Comparison of ENCODE assay signal across 10 cellular contexts in the genomic region with DNA sequence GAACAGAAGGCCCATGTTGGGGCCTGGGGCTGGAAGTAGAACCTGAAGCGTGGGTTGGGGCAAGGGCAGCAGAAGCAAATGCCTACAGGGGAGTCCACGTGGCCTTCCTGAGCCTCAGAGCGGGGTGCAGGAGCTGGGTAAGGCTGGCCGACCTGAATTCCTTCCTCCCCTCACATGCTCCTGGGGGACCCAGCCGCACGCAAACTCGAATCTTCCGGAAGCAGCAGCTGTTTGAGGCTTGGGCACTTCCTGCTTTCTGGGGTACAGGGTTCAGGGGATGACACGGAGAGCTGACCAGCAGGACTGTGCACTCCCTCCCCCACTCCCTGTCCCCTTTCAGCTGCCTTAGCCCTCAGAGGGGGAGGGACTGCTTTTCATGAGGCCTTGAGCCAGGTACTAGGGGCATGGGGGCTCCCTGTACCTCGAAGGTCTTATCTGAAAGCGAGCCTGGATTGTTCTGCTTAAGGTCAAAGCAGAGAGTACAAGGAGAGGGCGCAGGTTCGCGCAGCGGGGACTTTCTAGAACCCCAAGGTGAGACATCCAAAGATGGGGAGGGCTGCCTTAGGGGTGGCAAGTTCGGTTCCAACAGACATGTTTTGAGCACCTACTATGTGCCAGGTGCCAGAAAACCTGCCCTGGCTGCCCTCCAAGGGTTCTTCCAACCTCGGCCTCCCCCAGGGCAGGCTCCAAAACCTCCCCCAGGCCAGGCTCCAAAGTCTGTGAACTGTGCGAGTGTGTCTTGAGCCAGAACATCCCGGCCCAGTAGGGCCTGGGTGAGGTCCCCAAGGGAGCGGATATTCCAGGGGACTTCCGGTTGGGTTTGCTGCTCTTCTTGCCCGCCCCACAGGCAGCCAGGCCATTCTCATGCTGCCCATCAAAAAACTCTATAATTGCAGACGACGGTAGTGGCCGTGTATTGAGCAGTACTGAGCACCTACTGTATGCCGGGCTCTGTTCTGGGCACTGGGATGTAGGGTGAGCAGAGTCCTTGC. TPM values are rescaled to one million over a fixed set of nuclear protein-coding genes. Genes with fewer than 3 reads are reported as not detected.
DNase-seq lines count a peak whose midpoint lies in the region; ATAC-seq and TF ChIP-seq lines count a peak whose summit lies in the region.
"Had no signal": no experiment of that assay in that cellular context is flagged by ENCODE, and none has a peak within 500 bp of the region (broad histone marks: within the 10 kb centered on the region; RNA-seq: fewer than 3 reads in every experiment).

No MANE protein-coding gene starts in this region.

- peaks cover 5% of the 10 kb centered on the region for H3K36me3 Mint-ChIP-seq in IgD-negative memory B cell
- peaks cover 27 to 36% of the 10 kb centered on the region in 2 donors for H3K36me3 Mint-ChIP-seq in naive B cell

- TF ChIP-seq CTCF in adrenal gland (IDR thresholded peaks at IDR 0.05), result no peak
- TF ChIP-seq CTCF in foreskin fibroblast (IDR thresholded peaks at IDR 0.05; ENCODE audit: low read depth, low read length), result no peak

- H3K4me3 ChIP-seq in adrenal gland (no peak overlapping the region), foreskin fibroblast (ENCODE audit: low read depth in 1 of 2, low read length in 2 of 2) (no peak overlapping the region)

- H3K4me1 Mint-ChIP-seq in IgD-negative memory B cell, result peaks cover 35 to 38% (median 37%) of the 10 kb centered on the region in 3 donors
- peaks cover 54 to 60% (median 60%) of the 10 kb centered on the region in 3 donors for H3K4me1 Mint-ChIP-seq in naive B cell
- H3K4me1 Mint-ChIP-seq: endodermal cell had no signal

- no peak for TF ChIP-seq POLR2A in adrenal gland (IDR thresholded peaks at IDR 0.05)

- H3K36me3 ChIP-seq in adrenal gland (replicated peaks in 1 of 2), result no peaks in the 10 kb centered on the region

- peak overlapping the region; percentile 81 to 92 (median 88) for H3K4me3 Mint-ChIP-seq in IgD-negative memory B cell
- peak overlapping the region; percentile 70 to 92 (median 87) for H3K4me3 Mint-ChIP-seq in naive B cell
- H3K4me3 Mint-ChIP-seq: endodermal cell had no signal

- H3K27me3 Mint-ChIP-seq in IgD-negative memory B cell (no peaks in the 10 kb centered on the region), naive B cell (no peaks in the 10 kb centered on the region)

- H3K27ac Mint-ChIP-seq in IgD-negative memory B cell, result peak overlapping the region; percentile 85 to 96 (median 93)
- peak overlapping the region; percentile 74 to 99 (median 92) for H3K27ac Mint-ChIP-seq in naive B cell
- H3K27ac Mint-ChIP-seq: endodermal cell had no signal

- H3K4me1 ChIP-seq in adrenal gland (replicated peaks in 1 of 2), result no peaks in the 10 kb centered on the region

- peak overlapping the region in 4 of 5 donors; percentile 50 to 91 (median 59) for H3K27ac ChIP-seq in adrenal gland

- H3K27me3 ChIP-seq in adrenal gland, result no peaks in the 10 kb centered on the region

- intact Hi-C loops in adrenal gland (cut with DNase I), result loop anchor here in 1 of 2 donors (10.0 kb wide), 1 partner anchor 308 kb away; no protein-coding TSS in a partner anchor

- DNase-seq in GDM1 (lab: John Stamatoyannopoulos, UW), result peak; percentile 62
- DNase-seq in adrenal gland, result peak in 6 of 7 donors; percentile 26 to 58 (median 50)
- peak; percentile 33 for DNase-seq in naive B cell
- DNase-seq in NCI-H2171 treated with DMSO at 0.1 percent for 48 hours (lab: John Stamatoyannopoulos, UW), result no peak
- DNase-seq in kidney glomerular epithelial cell (lab: John Stamatoyannopoulos, UW), result no peak
- no peak for DNase-seq in foreskin fibroblast
- DNase-seq in NK-92 treated with Interleukin-12 subunit alpha and Interleukin-12 subunit beta, amount 100 ng/mL, for 24 hours (lab: John Stamatoyannopoulos, UW), result no peak
- DNase-seq: endodermal cell; stimulated activated CD4-positive, alpha-beta T cell treated with anti-CD3 and anti-CD28 coated beads, Interleukin-1b, Interleukin-23, amount 100 ng/mL, for 48 hours had no signal

- peak; percentile 4 to 9 for ATAC-seq in naive B cell (ENCODE audit: low read depth in 2 of 2)

- H3K9me3 ChIP-seq in adrenal gland (replicated peaks in 1 of 3), result no peaks in the 10 kb centered on the region

- 75 to 78% (median 76%) methylated on average over 17 to 26 of the region's 26 CpGs for WGBS in adrenal gland, 4 donors

- H3K9me3 Mint-ChIP-seq in IgD-negative memory B cell (no peaks in the 10 kb centered on the region), naive B cell (peaks cover 0 to 5% (median 0%) of the 10 kb centered on the region in 7 donors)
- H3K9me3 Mint-ChIP-seq: endodermal cell had no signal

RNA-seq across cellular contexts. Expression of a gene that starts 1.7 kb away (rescaled TPM):
- polyA plus RNA-seq in IgD-negative memory B cell (121 TPM), adrenal gland (10 to 100 TPM in 2 of 3 donors, 1 to 10 TPM in 1; 5.3 to 58.1 (median 42.1) TPM), naive B cell (ENCODE audit: low read depth in 6 of 6) (100 to 1,000 TPM in 1 of 6 donors, 10 to 100 TPM in 5; 62.7 to 103 (median 95.9) TPM)
- total RNA-seq in adrenal gland, result 10 to 100 TPM; 13.0 to 49.7 (median 23.2) TPM
- total RNA-seq: endodermal cell had no signal

RNA-seq across cellular contexts. Expression of a gene that starts 45.7 kb away (rescaled TPM):
- polyA plus RNA-seq in IgD-negative memory B cell, result not detected
- total RNA-seq in adrenal gland, result under 1 TPM in 1 of 8 donors, not detected in 7; 0.65 TPM
- 1 to 10 TPM in 1 of 3 donors, under 1 TPM in 1, not detected in 1; 0.98 to 1.7 TPM for polyA plus RNA-seq in adrenal gland
- polyA plus RNA-seq in naive B cell (ENCODE audit: low read depth in 6 of 6), result 1 to 10 TPM in 2 of 6 donors, under 1 TPM in 1, not detected in 3; 0.73 to 1.5 (median 1.3) TPM
- total RNA-seq: endodermal cell had no signal

RNA-seq across cellular contexts. Expression of a gene that starts 50.9 kb away (rescaled TPM):
- polyA plus RNA-seq in IgD-negative memory B cell (17.6 TPM), adrenal gland (1 to 10 TPM; 1.0 to 2.2 (median 1.2) TPM), naive B cell (ENCODE audit: low read depth in 6 of 6) (1 to 10 TPM in 5 of 6 donors, not detected in 1; 3.5 to 9.1 (median 6.7) TPM)
- 10 to 100 TPM in 1 of 8 donors, 1 to 10 TPM in 7; 1.9 to 12.4 (median 5.7) TPM for total RNA-seq in adrenal gland
- total RNA-seq: endodermal cell had no signal

Comparison
In these comparisons a context has a peak if more than half of its experiments do, and no peak if none do; other contexts are left out.
1. DNase-seq: peak in GDM1 (single experiment), adrenal gland (6 of 7) and naive B cell (single experiment); none in NCI-H2171 treated with DMSO at 0.1 percent for 48 hours (single experiment), kidney glomerular epithelial cell (single experiment), foreskin fibroblast (0 of 2) and NK-92 treated with Interleukin-12 subunit alpha and Interleukin-12 subunit beta, amount 100 ng/mL, for 24 hours (single experiment).